In genomic region chr2:113216321-113216720, GRCh38 we compare ENCODE assay signal across 15 cellular contexts.
"Had no signal": no experiment of that assay in that cellular context is flagged by ENCODE, and none has a peak within 500 bp of the region (broad histone marks: within the 10 kb centered on the region; RNA-seq: fewer than 3 reads in every experiment).

No MANE protein-coding gene starts in this region.

- H3K4me3 Mint-ChIP-seq: neural crest cell; T-helper 2 cell treated with Interferon-gamma antibody and Interleukin-4, amounts not matched to agents 5 μg/mL and 100 μg/mL, for 36 hours had no signal

- H3K36me3 ChIP-seq: brain microvascular endothelial cell, upper lobe of left lung had no signal

- H3K9me3 Mint-ChIP-seq: activated naive CD4-positive, alpha-beta T cell treated with anti-CD3 and anti-CD28 coated beads, Interleukin-2, amount 50 U/mL, for 72 hours; neural crest cell; T-helper 2 cell treated with Interferon-gamma antibody and Interleukin-4, amounts not matched to agents 5 μg/mL and 100 μg/mL, for 36 hours had no signal

- H3K27me3 ChIP-seq: brain microvascular endothelial cell, upper lobe of left lung had no signal

- DNase-seq: activated T-cell treated with anti-CD3 and anti-CD28 coated beads, Interleukin-2, amount 50 U/mL, for 1 hour; amniotic stem cell; brain microvascular endothelial cell; cerebellar nuclear complex; mammary epithelial cell; right cardiac atrium; small intestine; stimulated activated naive CD4-positive, alpha-beta T cell; substantia nigra; SW 1271; upper lobe of left lung had no signal

- ATAC-seq: activated naive CD4-positive, alpha-beta T cell treated with anti-CD3 and anti-CD28 coated beads, Interleukin-2, amount 50 U/mL, for 72 hours; esophagus mucosa had no signal

- H3K36me3 Mint-ChIP-seq: activated naive CD4-positive, alpha-beta T cell treated with anti-CD3 and anti-CD28 coated beads, Interleukin-2, amount 50 U/mL, for 72 hours had no signal

- H3K9me3 ChIP-seq: upper lobe of left lung had no signal

- H3K27ac ChIP-seq: brain microvascular endothelial cell had no signal

- H3K4me3 ChIP-seq: upper lobe of left lung had no signal

- H3K27ac Mint-ChIP-seq: activated naive CD4-positive, alpha-beta T cell treated with anti-CD3 and anti-CD28 coated beads, Interleukin-2, amount 50 U/mL, for 72 hours; T-helper 2 cell treated with Interferon-gamma antibody and Interleukin-4, amounts not matched to agents 5 μg/mL and 100 μg/mL, for 36 hours had no signal
